ENCODE assay signal across 1 cellular context in genomic region chr7:148356303-148356702, GRCh38.
TF ChIP-seq lines count a peak whose summit lies in the region.

No MANE protein-coding gene starts in this region.

TF ChIP-seq in HepG2, 621 proteins besides CTCF, POLR2A, EP300 and RAD21 (continued from another document):
- no peak for TF ChIP-seq KDM5B (CRISPR knock-in tag; IDR thresholded peaks at IDR 0.05; ENCODE audit: borderline replicate concordance)
- TF ChIP-seq HMG20A (CRISPR knock-in tag; IDR thresholded peaks at IDR 0.05; ENCODE audit: borderline replicate concordance) = no peak
- TF ChIP-seq YEATS4 (CRISPR knock-in tag; IDR thresholded peaks at IDR 0.05; ENCODE audit: borderline replicate concordance) = no peak
- no peak for TF ChIP-seq ATRX (CRISPR knock-in tag; IDR thresholded peaks at IDR 0.05; ENCODE audit: borderline replicate concordance)
- no peak for TF ChIP-seq NR2F2 (IDR thresholded peaks at IDR 0.05; ENCODE audit: borderline replicate concordance, low read depth)
